ENCODE assay signal across 7 cellular contexts in the genomic region with DNA sequence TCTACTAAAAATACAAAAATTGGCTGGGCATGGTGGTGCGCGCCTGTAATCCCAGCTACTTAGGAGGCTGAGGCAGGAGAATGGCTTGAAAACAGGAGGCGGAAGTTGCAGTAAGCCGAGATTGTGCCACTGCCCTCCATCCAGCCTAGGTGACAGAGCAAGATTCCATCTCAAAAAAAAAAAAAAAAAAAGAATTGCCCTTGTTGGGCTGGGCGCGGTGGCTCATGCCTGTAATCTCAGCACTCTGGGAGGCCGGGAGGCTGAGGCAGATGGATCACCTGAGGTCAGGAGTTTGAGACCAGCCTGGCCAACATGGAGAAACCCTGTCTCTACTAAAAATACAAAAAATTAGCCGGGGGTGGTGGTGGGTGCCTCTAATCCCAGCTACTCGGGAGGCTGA. TPM values are rescaled to one million over a fixed set of nuclear protein-coding genes. Genes with fewer than 3 reads are reported as not detected.
DNase-seq lines count a peak whose midpoint lies in the region; ATAC-seq and TF ChIP-seq lines count a peak whose summit lies in the region.
"Not testable (repeated sequence)": the region's sequence is repeated elsewhere in the genome, so short reads cannot be mapped to it uniquely, and the experiment has no call there.
"Had no signal": no experiment of that assay in that cellular context is flagged by ENCODE, and none has a peak within 500 bp of the region (broad histone marks: within the 10 kb centered on the region; RNA-seq: fewer than 3 reads in every experiment).

No MANE protein-coding gene starts in this region.

- not testable (repeated sequence) for H4K20me1 ChIP-seq in Loucy (ENCODE audit: insufficient read depth, low read length, poor library complexity, severe bottlenecking)

- H3F3A ChIP-seq in Loucy (ENCODE audit: low read depth), result peaks cover 19% of the 10 kb centered on the region

- H3K4me1 ChIP-seq in Loucy (ENCODE audit: insufficient read depth, low read length, poor library complexity, severe bottlenecking) (peaks cover 72% of the 10 kb centered on the region), adrenal gland (replicated peaks in 1 of 2) (peaks cover 26 to 50% of the 10 kb centered on the region in 2 donors), lower lobe of right lung (peaks cover 63% of the 10 kb centered on the region)

- H3K9me2 ChIP-seq in Loucy (replicated peaks; ENCODE audit: low read depth, low read length), result not testable (repeated sequence)

- not testable (repeated sequence) for TF ChIP-seq CTCF in Loucy (conservative IDR thresholded peaks at IDR 0.05; ENCODE audit: low read length); adrenal gland (IDR thresholded peaks at IDR 0.05); lower lobe of right lung (IDR thresholded peaks at IDR 0.05)

- 85 to 90% (median 87%) methylated on average over 9 of the region's 9 CpGs for WGBS in adrenal gland, 4 donors

- CTCF ChIA-PET in activated CD8-positive, alpha-beta T cell treated with anti-CD3 and anti-CD28 coated beads, Interleukin-2, amount 10 ng/mL, durations not matched to agents 7 days and 5 days (lab: Charles Lee), result interaction anchor here (0.9 to 15.7 kb wide), 9 partner anchors 12 to 222 kb away, joined by 3 to 346 read pairs (median 6); partner anchors contain the start of genes PRMT7, SLC7A6 and SLC7A6OS

- not testable (repeated sequence) for TF ChIP-seq POLR2A in adrenal gland (IDR thresholded peaks at IDR 0.05)

- not testable (repeated sequence) for H2AFZ ChIP-seq in Loucy (ENCODE audit: low read length)

- not testable (repeated sequence) for H3K27me3 ChIP-seq in Loucy (ENCODE audit: insufficient read depth, low read length, poor library complexity, severe bottlenecking); adrenal gland; lower lobe of right lung (ENCODE audit: low read depth)

- peak overlapping the region; percentile 98 for H3K4me2 ChIP-seq in Loucy (ENCODE audit: low read depth, low read length, poor library complexity, severe bottlenecking)

- H3K36me3 Mint-ChIP-seq in activated CD8-positive, alpha-beta T cell treated with anti-CD3 and anti-CD28 coated beads, Interleukin-2, amount 10 ng/mL, durations not matched to agents 7 days and 5 days (ENCODE audit: low read depth), result peaks cover 75% of the 10 kb centered on the region
- peaks cover 62% of the 10 kb centered on the region for H3K36me3 Mint-ChIP-seq in stimulated activated memory B cell treated with anti-CD40 and anti-IgM and Interleukin-4, amounts not matched to agents 10 μg/mL and 1 μg/mL and 100 μg/mL, for 72 hours

- not testable (repeated sequence) for DNase-seq in activated CD8-positive, alpha-beta T cell treated with anti-CD3 and anti-CD28 coated beads, Interleukin-2, amount 10 ng/mL, durations not matched to agents 7 days and 5 days; adrenal gland; lower lobe of right lung

- POLR2A ChIA-PET in activated CD8-positive, alpha-beta T cell treated with anti-CD3 and anti-CD28 coated beads, Interleukin-2, amount 10 ng/mL, durations not matched to agents 7 days and 5 days (lab: Charles Lee), result interaction anchor here (1.0 to 2.0 kb wide), 5 partner anchors 11 to 22 kb away, joined by 3 to 9 read pairs (median 5); partner anchors contain the start of genes PRMT7 and SLC7A6OS

- H3K36me3 ChIP-seq in Loucy (ENCODE audit: insufficient read depth, low read length) (peaks cover 30% of the 10 kb centered on the region; the same call in 1 of the 2 replicates), adrenal gland (replicated peaks in 1 of 2) (peaks cover 0 to 40% of the 10 kb centered on the region in 2 donors), lower lobe of right lung (peaks cover 58% of the 10 kb centered on the region)

- not testable (repeated sequence) for H3K27me3 Mint-ChIP-seq in activated CD8-positive, alpha-beta T cell treated with anti-CD3 and anti-CD28 coated beads, Interleukin-2, amount 10 ng/mL, durations not matched to agents 7 days and 5 days (ENCODE audit: low read depth); stimulated activated memory B cell treated with anti-CD40 and anti-IgM and Interleukin-4, amounts not matched to agents 10 μg/mL and 1 μg/mL and 100 μg/mL, for 72 hours

- H3K4me3 ChIP-seq in Loucy (ENCODE audit: low read length, poor library complexity, severe bottlenecking); adrenal gland; lower lobe of right lung: not testable (repeated sequence)

- peak overlapping the region; percentile 84 for H3K27ac Mint-ChIP-seq in activated CD8-positive, alpha-beta T cell treated with anti-CD3 and anti-CD28 coated beads, Interleukin-2, amount 10 ng/mL, durations not matched to agents 7 days and 5 days
- H3K27ac Mint-ChIP-seq in stimulated activated memory B cell treated with anti-CD40 and anti-IgM and Interleukin-4, amounts not matched to agents 10 μg/mL and 1 μg/mL and 100 μg/mL, for 72 hours, result peak overlapping the region; percentile 79

- not testable (repeated sequence) for H3K9me3 Mint-ChIP-seq in activated CD8-positive, alpha-beta T cell treated with anti-CD3 and anti-CD28 coated beads, Interleukin-2, amount 10 ng/mL, durations not matched to agents 7 days and 5 days (ENCODE audit: insufficient read depth); stimulated activated memory B cell treated with anti-CD40 and anti-IgM and Interleukin-4, amounts not matched to agents 10 μg/mL and 1 μg/mL and 100 μg/mL, for 72 hours

- H3K4me1 Mint-ChIP-seq in activated CD8-positive, alpha-beta T cell treated with anti-CD3 and anti-CD28 coated beads, Interleukin-2, amount 10 ng/mL, durations not matched to agents 7 days and 5 days (ENCODE audit: low read depth), result peaks cover 89% of the 10 kb centered on the region
- H3K4me1 Mint-ChIP-seq in stimulated activated memory B cell treated with anti-CD40 and anti-IgM and Interleukin-4, amounts not matched to agents 10 μg/mL and 1 μg/mL and 100 μg/mL, for 72 hours, result peaks cover 68% of the 10 kb centered on the region

- ATAC-seq in activated CD8-positive, alpha-beta T cell treated with anti-CD3 and anti-CD28 coated beads, Interleukin-2, amount 10 ng/mL, durations not matched to agents 7 days and 5 days; lower lobe of right lung; stimulated activated memory B cell treated with anti-CD40 and anti-IgM and Interleukin-4, amounts not matched to agents 10 μg/mL and 1 μg/mL and 100 μg/mL, for 72 hours: not testable (repeated sequence)

- H3K79me2 ChIP-seq in Loucy (ENCODE audit: insufficient read depth, low read length), result peaks cover 59% of the 10 kb centered on the region

- H3K9ac ChIP-seq in Loucy (ENCODE audit: low read depth, low read length, poor library complexity, severe bottlenecking), result peak overlapping the region; percentile 60

- intact Hi-C loops in adrenal gland (cut with DNase I); lower lobe of right lung (cut with DNase I): not testable (repeated sequence)

- not testable (repeated sequence) for H3K4me3 Mint-ChIP-seq in activated CD8-positive, alpha-beta T cell treated with anti-CD3 and anti-CD28 coated beads, Interleukin-2, amount 10 ng/mL, durations not matched to agents 7 days and 5 days; stimulated activated memory B cell treated with anti-CD40 and anti-IgM and Interleukin-4, amounts not matched to agents 10 μg/mL and 1 μg/mL and 100 μg/mL, for 72 hours

- H3K27ac ChIP-seq in adrenal gland, result peak overlapping the region in 4 of 5 donors; percentile 17 to 91 (median 72)
- H3K27ac ChIP-seq in lower lobe of right lung, result peak overlapping the region; percentile 60

- H3K9me3 ChIP-seq in Loucy (ENCODE audit: insufficient read depth, low read depth, low read length); adrenal gland (replicated peaks in 1 of 3); lower lobe of right lung: not testable (repeated sequence)

RNA-seq across cellular contexts. Expression of gene SLC7A6OS, which starts 21.9 kb away (rescaled TPM):
- total RNA-seq in activated CD8-positive, alpha-beta T cell treated with anti-CD3 and anti-CD28 coated beads, Interleukin-2, amount 10 ng/mL, durations not matched to agents 7 days and 5 days, result 10 to 100 TPM; 26.3 to 30.7 TPM
- 10 to 100 TPM in 7 of 8 donors, 1 to 10 TPM in 1; 9.4 to 17.8 (median 13.8) TPM for total RNA-seq in adrenal gland
- 10 to 100 TPM in 1 of 3 donors, 1 to 10 TPM in 2; 5.7 to 14.6 (median 8.4) TPM for polyA plus RNA-seq in adrenal gland
- 16.8 TPM for total RNA-seq in lower lobe of right lung

RNA-seq across cellular contexts. Expression of gene PRMT7, which starts 22.0 kb away (rescaled TPM):
- 10 to 100 TPM; 70.4 to 73.2 TPM for total RNA-seq in activated CD8-positive, alpha-beta T cell treated with anti-CD3 and anti-CD28 coated beads, Interleukin-2, amount 10 ng/mL, durations not matched to agents 7 days and 5 days
- total RNA-seq in adrenal gland (10 to 100 TPM; 30.0 to 52.1 (median 39.9) TPM), lower lobe of right lung (36.1 TPM)
- polyA plus RNA-seq in adrenal gland, result 100 to 1,000 TPM in 2 of 3 donors, 10 to 100 TPM in 1; 45.3 to 141 (median 111) TPM

RNA-seq across cellular contexts. Expression of gene SLC7A6, which starts 24.5 kb away (rescaled TPM):
- total RNA-seq in activated CD8-positive, alpha-beta T cell treated with anti-CD3 and anti-CD28 coated beads, Interleukin-2, amount 10 ng/mL, durations not matched to agents 7 days and 5 days, result 10 to 100 TPM; 84.1 to 85.0 TPM
- total RNA-seq in adrenal gland (10 to 100 TPM; 17.0 to 54.7 (median 25.0) TPM), lower lobe of right lung (47.1 TPM)
- 10 to 100 TPM; 14.8 to 22.2 (median 19.6) TPM for polyA plus RNA-seq in adrenal gland

RNA-seq across cellular contexts. Expression of gene PLA2G15, which starts 43.6 kb away (rescaled TPM):
- 1 to 10 TPM; 8.6 to 9.4 TPM for total RNA-seq in activated CD8-positive, alpha-beta T cell treated with anti-CD3 and anti-CD28 coated beads, Interleukin-2, amount 10 ng/mL, durations not matched to agents 7 days and 5 days
- 10 to 100 TPM; 13.4 to 37.1 (median 28.8) TPM for total RNA-seq in adrenal gland
- polyA plus RNA-seq in adrenal gland, result 10 to 100 TPM in 2 of 3 donors, 1 to 10 TPM in 1; 6.0 to 18.2 (median 13.6) TPM
- 45.1 TPM for total RNA-seq in lower lobe of right lung

RNA-seq across cellular contexts. Expression of gene ESRP2, which starts 52.9 kb away (rescaled TPM):
- total RNA-seq in activated CD8-positive, alpha-beta T cell treated with anti-CD3 and anti-CD28 coated beads, Interleukin-2, amount 10 ng/mL, durations not matched to agents 7 days and 5 days, result under 1 TPM in 1 of 2 experiments, not detected in 1; 0.18 TPM
- total RNA-seq in adrenal gland (1 to 10 TPM in 3 of 8 donors, under 1 TPM in 5; 0.13 to 2.2 (median 0.72) TPM), lower lobe of right lung (64.5 TPM)
- under 1 TPM; 0.31 to 0.97 (median 0.37) TPM for polyA plus RNA-seq in adrenal gland
- total RNA-seq: T-helper 1 cell treated with Interleukin-12 subunit alpha and Interleukin-12 subunit beta and Interleukin-4 antibody, amounts not matched to agents 30 ng/mL and 1 ng/mL, for 36 hours had no signal
- polyA plus RNA-seq: neural cell had no signal
